In the genomic region with DNA sequence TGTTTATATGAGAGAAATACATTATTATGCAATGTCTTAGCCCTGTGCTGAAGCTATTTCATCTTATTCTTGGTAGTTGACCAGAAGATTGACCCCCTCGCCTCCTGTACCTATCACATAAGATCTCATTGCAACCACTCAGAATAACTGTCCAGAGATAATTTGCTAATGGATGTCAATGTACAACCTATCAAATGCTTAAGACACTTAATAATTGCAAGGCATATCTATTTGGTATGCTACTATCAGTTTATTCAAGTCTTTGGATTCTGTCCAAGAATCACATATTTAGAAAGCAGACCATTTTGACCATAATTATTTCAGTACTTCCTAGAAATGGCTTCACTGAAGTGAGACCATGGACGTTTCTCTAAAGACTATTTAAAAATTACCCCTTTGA, we compare ENCODE assay signal across 23 cellular contexts.
A peak's percentile ranks its signal among the peaks of the same experiment; 100 is the strongest.
DNase-seq lines count a peak whose midpoint lies in the region; ATAC-seq and TF ChIP-seq lines count a peak whose summit lies in the region.
"Had no signal": no experiment of that assay in that cellular context is flagged by ENCODE, and none has a peak within 500 bp of the region (broad histone marks: within the 10 kb centered on the region; RNA-seq: fewer than 3 reads in every experiment).

No MANE protein-coding gene starts in this region.

- H3K4me3 ChIP-seq in BLaER1 treated with 17β-estradiol and CSF1 and Interleukin-3, amounts not matched to agents 10 nM and 100 nM, result no peak overlapping the region
- no peak overlapping the region for H3K4me3 ChIP-seq in adipocyte (ENCODE audit: low read length)
- no peak overlapping the region for H3K4me3 ChIP-seq in mesenchymal stem cell (ENCODE audit: insufficient read depth in 1 of 2, low read depth in 1 of 2, low read length in 2 of 2)
- H3K4me3 ChIP-seq: A549 had no signal

- no peaks in the 10 kb centered on the region for H3K9me3 Mint-ChIP-seq in mesothelial cell of epicardium
- H3K9me3 Mint-ChIP-seq: CD4-positive, CD25-positive, alpha-beta regulatory T cell; CD8-positive, alpha-beta memory T cell; HFFc6; IgD-negative memory B cell had no signal

- no peaks in the 10 kb centered on the region for H3K36me3 ChIP-seq in BLaER1 treated with 17β-estradiol and CSF1 and Interleukin-3, amounts not matched to agents 10 nM and 100 nM
- H3K36me3 ChIP-seq in adipocyte (ENCODE audit: control insufficient read depth, insufficient read depth, low read length, severe bottlenecking) (no peaks in the 10 kb centered on the region), mesenchymal stem cell (ENCODE audit: control insufficient read depth in 1 of 2, insufficient read depth in 2 of 2, low read depth in 1 of 2, low read length in 2 of 2) (no peaks in the 10 kb centered on the region)

- 73% methylated on average over 2 of the region's 2 CpGs for WGBS in mesenchymal stem cell

- H3K4ac ChIP-seq in mesenchymal stem cell (ENCODE audit: low read depth in 1 of 2, low read length in 2 of 2), result no peak overlapping the region

- no peak overlapping the region for H3K4me3 Mint-ChIP-seq in mesothelial cell of epicardium
- H3K4me3 Mint-ChIP-seq: CD4-positive, CD25-positive, alpha-beta regulatory T cell; CD8-positive, alpha-beta memory T cell; HFFc6 had no signal

- no peak overlapping the region for H3K23ac ChIP-seq in mesenchymal stem cell (ENCODE audit: low read length in 2 of 2)

- no peak for TF ChIP-seq CTCF in mesothelial cell of epicardium (IDR thresholded peaks at IDR 0.05; ENCODE audit: unreplicated experiment)
- no peak for TF ChIP-seq CTCF in omental fat pad (IDR thresholded peaks at IDR 0.05)

- no peak overlapping the region for H2BK5ac ChIP-seq in mesenchymal stem cell (ENCODE audit: low read depth, low read length, poor library complexity, severe bottlenecking)

- no peak overlapping the region for H3K18ac ChIP-seq in mesenchymal stem cell (ENCODE audit: low read depth in 1 of 2, low read length in 2 of 2)

- H3K27me3 Mint-ChIP-seq in mesothelial cell of epicardium (ENCODE audit: low read depth), result peaks cover 18% of the 10 kb centered on the region

- peaks cover 0 to 13% (median 4%) of the 10 kb centered on the region in 10 experiments; a peak in 10 of 20 replicates for H3K4me1 ChIP-seq in BLaER1 treated with 17β-estradiol and CSF1 and Interleukin-3, amounts not matched to agents 10 nM and 100 nM
- H3K4me1 ChIP-seq in adipocyte (ENCODE audit: control insufficient read depth, insufficient read depth, low read length) (no peaks in the 10 kb centered on the region), mesenchymal stem cell (ENCODE audit: control insufficient read depth, insufficient read depth, low read depth, low read length) (no peaks in the 10 kb centered on the region)
- H3K4me1 ChIP-seq: A549 had no signal

- no peaks in the 10 kb centered on the region for H4K20me1 ChIP-seq in BLaER1 treated with 17β-estradiol and CSF1 and Interleukin-3, amounts not matched to agents 10 nM and 100 nM

- H2BK15ac ChIP-seq in mesenchymal stem cell (ENCODE audit: low read depth, poor library complexity, severe bottlenecking), result no peak overlapping the region

- H3K27ac ChIP-seq in BLaER1 treated with 17β-estradiol and CSF1 and Interleukin-3, amounts not matched to agents 10 nM and 100 nM, result no peak overlapping the region
- no peak overlapping the region for H3K27ac ChIP-seq in mesenchymal stem cell (ENCODE audit: low read length, poor library complexity, severe bottlenecking)
- H3K27ac ChIP-seq: A549, HL-60 had no signal

- H3K4me2 ChIP-seq in BLaER1 treated with 17β-estradiol and CSF1 and Interleukin-3, amounts not matched to agents 10 nM and 100 nM, result peak overlapping the region in 6 of 11 experiments; percentile 4 to 47 (median 6); a peak in 7 of 22 replicates
- H3K4me2 ChIP-seq in mesenchymal stem cell (ENCODE audit: low read length, poor library complexity, severe bottlenecking), result no peak overlapping the region
- H3K4me2 ChIP-seq: A549 had no signal

- H2AK5ac ChIP-seq in mesenchymal stem cell (ENCODE audit: low read length, severe bottlenecking), result no peak overlapping the region

- peak overlapping the region; percentile 13 for H3K27ac Mint-ChIP-seq in mesothelial cell of epicardium
- H3K27ac Mint-ChIP-seq: CD4-positive, CD25-positive, alpha-beta regulatory T cell; HFFc6; IgD-negative memory B cell had no signal

- H3K14ac ChIP-seq in mesenchymal stem cell (ENCODE audit: low read length in 2 of 2), result no peak overlapping the region

- peak; percentile 3 for DNase-seq in NCI-H69 (lab: John Stamatoyannopoulos, UW)
- DNase-seq in adipocyte (ENCODE audit: low read depth), result peak; percentile 9
- no peak for DNase-seq in mesothelial cell of epicardium (ENCODE audit: low spot score in 2 of 2, unreplicated experiment in 2 of 2)
- DNase-seq in mesenchymal stem cell, result no peak
- no peak for DNase-seq in omental fat pad (ENCODE audit: low spot score)
- no peak for DNase-seq in HT-29 (ENCODE audit: low spot score)
- DNase-seq: C1 segment of cervical spinal cord; CD4-positive, CD25-positive, alpha-beta regulatory T cell; CD8-positive, alpha-beta memory T cell; COR-L47; DMS 273 treated with DMSO at 0.1 percent for 48 hours; DMS53; DND-41; GOT3; H7; HFFc6; KBM-7 had no signal

- no peak overlapping the region for H2BK120ac ChIP-seq in mesenchymal stem cell (ENCODE audit: low read depth, low read length)

- H4K8ac ChIP-seq in mesenchymal stem cell (ENCODE audit: low read length), result no peak overlapping the region

- peaks cover 31% of the 10 kb centered on the region for H3K4me1 Mint-ChIP-seq in mesothelial cell of epicardium
- H3K4me1 Mint-ChIP-seq: CD4-positive, CD25-positive, alpha-beta regulatory T cell; CD8-positive, alpha-beta memory T cell had no signal

- peaks cover 3% of the 10 kb centered on the region for H3K79me1 ChIP-seq in mesenchymal stem cell (replicated peaks; ENCODE audit: low read length, poor library complexity, severe bottlenecking)

- no peaks in the 10 kb centered on the region for H3K27me3 ChIP-seq in BLaER1 treated with 17β-estradiol and CSF1 and Interleukin-3, amounts not matched to agents 10 nM and 100 nM
- no peaks in the 10 kb centered on the region for H3K27me3 ChIP-seq in adipocyte (replicated peaks; ENCODE audit: control insufficient read depth, insufficient read depth, low read length)
- no peaks in the 10 kb centered on the region for H3K27me3 ChIP-seq in mesenchymal stem cell (ENCODE audit: control insufficient read depth in 1 of 2, insufficient read depth in 1 of 2, low read length in 2 of 2)

- H3K36me3 Mint-ChIP-seq in mesothelial cell of epicardium, result no peaks in the 10 kb centered on the region
- H3K36me3 Mint-ChIP-seq: CD4-positive, CD25-positive, alpha-beta regulatory T cell; CD8-positive, alpha-beta memory T cell; IgD-negative memory B cell had no signal

- no peaks in the 10 kb centered on the region for H3K9me3 ChIP-seq in BLaER1 treated with 17β-estradiol and CSF1 and Interleukin-3, amounts not matched to agents 10 nM and 100 nM (replicated peaks in 1 of 11)
- no peaks in the 10 kb centered on the region for H3K9me3 ChIP-seq in adipocyte (ENCODE audit: control insufficient read depth, low read length)
- H3K9me3 ChIP-seq in mesenchymal stem cell (ENCODE audit: control insufficient read depth, low read length), result no peaks in the 10 kb centered on the region
- H3K9me3 ChIP-seq: A549 had no signal

- no peak overlapping the region for H4K91ac ChIP-seq in mesenchymal stem cell (ENCODE audit: low read length)

- H2AFZ ChIP-seq in mesenchymal stem cell (ENCODE audit: low read depth, low read length), result no peak overlapping the region

- ATAC-seq in omental fat pad (ENCODE audit: low FRiP score) (no peak), GM19328 (IDR thresholded peaks at IDR 0.05; ENCODE audit: unreplicated experiment) (no peak)
- ATAC-seq: A549, HCT116 had no signal

- no peak overlapping the region for H2BK12ac ChIP-seq in mesenchymal stem cell (ENCODE audit: low read length in 2 of 2)

- no peak overlapping the region for H3K9ac ChIP-seq in BLaER1 treated with 17β-estradiol and CSF1 and Interleukin-3, amounts not matched to agents 10 nM and 100 nM
- H3K9ac ChIP-seq in adipocyte (ENCODE audit: low read length) (no peak overlapping the region), mesenchymal stem cell (ENCODE audit: low read length) (no peak overlapping the region)

Comparison
In these comparisons a context has a peak if more than half of its experiments do, and no peak if none do; other contexts are left out.
1. DNase-seq: peak in NCI-H69 (single experiment) and adipocyte (single experiment); none in mesothelial cell of epicardium (0 of 2), mesenchymal stem cell (single experiment), omental fat pad (single experiment) and HT-29 (single experiment).